In the genomic region with DNA sequence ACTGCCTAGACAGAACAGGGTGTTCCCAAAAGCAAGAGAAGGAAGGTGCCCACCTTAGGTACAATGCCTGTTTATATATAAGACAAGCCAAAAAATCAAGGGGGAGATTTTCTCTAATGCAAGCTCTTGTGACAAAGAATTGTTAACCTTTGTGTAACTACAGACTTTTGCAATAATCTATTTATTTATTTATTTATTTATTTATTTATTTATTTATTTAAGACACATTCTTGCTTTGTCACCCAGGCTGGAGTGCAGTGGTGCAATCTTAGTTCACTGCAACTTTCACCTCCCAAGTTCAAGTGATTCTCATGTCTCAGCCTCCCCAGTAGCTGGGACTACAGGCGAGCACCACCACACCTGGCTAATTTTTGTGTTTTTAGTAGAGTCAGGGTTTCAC, we compare ENCODE assay signal across 1 cellular context. TPM values are rescaled to one million over a fixed set of nuclear protein-coding genes. Genes with fewer than 3 reads are reported as not detected.
"Had no signal": no experiment of that assay in that cellular context is flagged by ENCODE, and none has a peak within 500 bp of the region (broad histone marks: within the 10 kb centered on the region; RNA-seq: fewer than 3 reads in every experiment).

No MANE protein-coding gene starts in this region.

RNA-seq across cellular contexts. Expression of a gene that starts 41.2 kb away (rescaled TPM):
- total RNA-seq: H4 had no signal
